ENCODE assay signal across 24 cellular contexts in the genomic region with DNA sequence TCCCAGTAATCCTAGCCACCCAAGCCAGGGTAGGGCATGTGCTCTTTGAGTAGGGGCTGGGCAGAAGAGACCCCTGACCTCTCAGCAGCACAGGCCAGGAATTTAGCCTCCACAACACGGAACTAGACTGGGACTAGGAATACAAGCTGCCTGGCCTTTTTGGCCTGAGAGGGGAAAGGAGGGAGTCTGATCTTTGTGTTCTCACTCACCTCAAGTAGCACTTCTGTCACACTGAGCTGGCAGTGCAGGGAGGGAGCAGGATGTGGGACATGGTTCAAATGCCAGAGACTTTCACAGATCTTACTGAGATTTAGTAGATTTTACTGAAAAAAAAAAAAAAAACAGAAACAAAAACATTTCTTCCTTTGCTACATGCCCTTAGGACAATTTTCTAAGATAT.
"Had no signal": no experiment of that assay in that cellular context is flagged by ENCODE, and none has a peak within 500 bp of the region (broad histone marks: within the 10 kb centered on the region; RNA-seq: fewer than 3 reads in every experiment).

No MANE protein-coding gene starts in this region.

- H3K36me3 Mint-ChIP-seq: activated CD8-positive, alpha-beta memory T cell treated with anti-CD3 and anti-CD28 coated beads, Interleukin-2, amount 10 ng/mL, durations not matched to agents 7 days and 5 days; activated naive CD4-positive, alpha-beta T cell treated with anti-CD3 and anti-CD28 coated beads, Interleukin-2, amount 50 U/mL, for 24 hours had no signal

- H3K36me3 ChIP-seq: breast epithelium had no signal

- H3K4me1 ChIP-seq: breast epithelium had no signal

- H3K27me3 Mint-ChIP-seq: activated CD8-positive, alpha-beta memory T cell treated with anti-CD3 and anti-CD28 coated beads, Interleukin-2, amount 10 ng/mL, durations not matched to agents 7 days and 5 days had no signal

- DNase-seq: activated CD4-positive, alpha-beta T cell treated with anti-CD3 and anti-CD28 coated beads for 48 hours; activated CD4-positive, alpha-beta T cell treated with anti-CD3 and anti-CD28 coated beads, Interleukin-2, amount 50 U/mL, for 48 hours; activated CD8-positive, alpha-beta memory T cell treated with anti-CD3 and anti-CD28 coated beads, Interleukin-2, amount 10 ng/mL, durations not matched to agents 7 days and 5 days; activated effector memory CD4-positive, alpha-beta T cell treated with Interleukin-2 at 50 U/mL for 16 hours; activated naive CD4-positive, alpha-beta T cell; activated T-cell treated with anti-CD3 and anti-CD28 coated beads, Interleukin-2, amount 50 U/mL, for 24 hours; aorta; caudate nucleus; Kasumi-1; NCI-H1048; NCI-H146; NCI-H187 treated with DMSO at 0.1 percent for 48 hours; NCI-H2081 treated with DMSO at 0.1 percent for 48 hours; NCI-H2171 treated with DMSO at 0.1 percent for 48 hours; NCI-H226; NCI-H526; NCI-H774; PC-3; SHP77 treated with DMSO at 0.1 percent for 48 hours had no signal

- H3K9me3 Mint-ChIP-seq: activated naive CD4-positive, alpha-beta T cell treated with anti-CD3 and anti-CD28 coated beads, Interleukin-2, amount 50 U/mL, for 24 hours; activated T-cell treated with anti-CD3 and anti-CD28 coated beads, Interleukin-2, amount 50 U/mL, for 24 hours; T-helper 1 cell treated with Interleukin-12 subunit alpha and Interleukin-12 subunit beta and Interleukin-4 antibody, amounts not matched to agents 30 μg/mL and 1 μg/mL, for 36 hours had no signal

- H3K4me1 Mint-ChIP-seq: activated CD8-positive, alpha-beta memory T cell treated with anti-CD3 and anti-CD28 coated beads, Interleukin-2, amount 10 ng/mL, durations not matched to agents 7 days and 5 days; activated naive CD4-positive, alpha-beta T cell treated with anti-CD3 and anti-CD28 coated beads, Interleukin-2, amount 50 U/mL, for 24 hours had no signal

- FAIRE-seq: K562 had no signal

- H3K27ac Mint-ChIP-seq: activated CD8-positive, alpha-beta memory T cell treated with anti-CD3 and anti-CD28 coated beads, Interleukin-2, amount 10 ng/mL, durations not matched to agents 7 days and 5 days; activated naive CD4-positive, alpha-beta T cell treated with anti-CD3 and anti-CD28 coated beads, Interleukin-2, amount 50 U/mL, for 24 hours; activated T-cell treated with anti-CD3 and anti-CD28 coated beads, Interleukin-2, amount 50 U/mL, for 24 hours; activated T-helper 1 cell treated with anti-CD3 and anti-CD28 coated beads, Interleukin-12 subunit alpha, Interleukin-12 subunit beta, Interleukin-2, Interleukin-4 antibody, amounts not matched to agents 30 ng/mL and 10 ng/mL and 1 ng/mL, durations not matched to agents 14 hours and 24 hours and 36 hours; T-helper 1 cell treated with Interleukin-12 subunit alpha and Interleukin-12 subunit beta and Interleukin-4 antibody, amounts not matched to agents 30 μg/mL and 1 μg/mL, for 36 hours had no signal

- H3K4me3 Mint-ChIP-seq: activated CD8-positive, alpha-beta memory T cell treated with anti-CD3 and anti-CD28 coated beads, Interleukin-2, amount 10 ng/mL, durations not matched to agents 7 days and 5 days; activated naive CD4-positive, alpha-beta T cell treated with anti-CD3 and anti-CD28 coated beads, Interleukin-2, amount 50 U/mL, for 24 hours; activated T-cell treated with anti-CD3 and anti-CD28 coated beads, Interleukin-2, amount 50 U/mL, for 24 hours; activated T-helper 1 cell treated with anti-CD3 and anti-CD28 coated beads, Interleukin-12 subunit alpha, Interleukin-12 subunit beta, Interleukin-2, Interleukin-4 antibody, amounts not matched to agents 30 ng/mL and 10 ng/mL and 1 ng/mL, durations not matched to agents 14 hours and 24 hours and 36 hours; T-helper 1 cell treated with Interleukin-12 subunit alpha and Interleukin-12 subunit beta and Interleukin-4 antibody, amounts not matched to agents 30 μg/mL and 1 μg/mL, for 36 hours had no signal

- H3K4me3 ChIP-seq: breast epithelium, K562 had no signal

- H3K27ac ChIP-seq: breast epithelium had no signal
